Comparison of ENCODE assay signal across 11 cellular contexts in the genomic region with DNA sequence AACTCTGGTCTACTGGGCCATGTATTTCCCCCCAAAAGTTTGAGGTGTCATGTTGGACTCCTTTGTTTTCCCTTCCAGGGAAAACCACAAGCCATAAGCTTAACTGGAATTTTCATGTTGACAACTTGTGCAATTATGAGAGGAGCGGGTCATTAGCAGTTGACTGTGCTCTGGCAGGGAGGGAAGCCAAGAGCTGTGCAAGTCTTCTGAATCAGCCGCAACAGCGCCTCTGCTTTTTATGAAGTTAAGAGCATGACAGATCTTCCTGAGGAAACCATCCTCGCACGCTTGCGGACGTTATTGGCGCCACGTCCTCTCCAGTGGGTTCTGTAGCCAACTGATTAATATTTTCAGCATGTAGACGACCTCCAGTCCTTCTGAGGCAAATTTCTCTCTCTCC.
A peak's percentile ranks its signal among the peaks of the same experiment; 100 is the strongest.
DNase-seq lines count a peak whose midpoint lies in the region; ATAC-seq and TF ChIP-seq lines count a peak whose summit lies in the region.
"Had no signal": no experiment of that assay in that cellular context is flagged by ENCODE, and none has a peak within 500 bp of the region (broad histone marks: within the 10 kb centered on the region; RNA-seq: fewer than 3 reads in every experiment).

No MANE protein-coding gene starts in this region.

- H3K27me3 Mint-ChIP-seq in activated T-helper 2 cell treated with anti-CD3 and anti-CD28 coated beads, Interferon-gamma antibody, Interleukin-2, Interleukin-4, amounts not matched to agents 10 μg/mL and 5 μg/mL and 100 μg/mL, durations not matched to agents 14 hours and 24 hours and 36 hours (ENCODE audit: low read depth), result peaks cover 52% of the 10 kb centered on the region

- H3K4me1 Mint-ChIP-seq in activated T-helper 2 cell treated with anti-CD3 and anti-CD28 coated beads, Interferon-gamma antibody, Interleukin-2, Interleukin-4, amounts not matched to agents 10 μg/mL and 5 μg/mL and 100 μg/mL, durations not matched to agents 14 hours and 24 hours and 36 hours (ENCODE audit: low read depth), result peaks cover 13% of the 10 kb centered on the region

- H3K4me3 ChIP-seq in foreskin fibroblast (ENCODE audit: low read depth in 1 of 2, low read length in 2 of 2), result no peak overlapping the region

- no peak for ATAC-seq in HG03025 (IDR thresholded peaks at IDR 0.05; ENCODE audit: low FRiP score, unreplicated experiment)
- ATAC-seq: stimulated activated naive B cell treated with anti-CD40 and anti-IgM and Interleukin-4, amounts not matched to agents 10 μg/mL and 1 μg/mL and 100 μg/mL, for 72 hours had no signal

- H3K27ac Mint-ChIP-seq in activated T-helper 2 cell treated with anti-CD3 and anti-CD28 coated beads, Interferon-gamma antibody, Interleukin-2, Interleukin-4, amounts not matched to agents 10 μg/mL and 5 μg/mL and 100 μg/mL, durations not matched to agents 14 hours and 24 hours and 36 hours, result no peak overlapping the region
- H3K27ac Mint-ChIP-seq: stimulated activated naive B cell treated with anti-CD40 and anti-IgM and Interleukin-4, amounts not matched to agents 10 μg/mL and 1 μg/mL and 100 μg/mL, for 72 hours had no signal

- H3K4me3 Mint-ChIP-seq in activated T-helper 2 cell treated with anti-CD3 and anti-CD28 coated beads, Interferon-gamma antibody, Interleukin-2, Interleukin-4, amounts not matched to agents 10 μg/mL and 5 μg/mL and 100 μg/mL, durations not matched to agents 14 hours and 24 hours and 36 hours (ENCODE audit: low read depth), result peak overlapping the region; percentile 11

- TF ChIP-seq CTCF in foreskin fibroblast (IDR thresholded peaks at IDR 0.05; ENCODE audit: low read depth, low read length), result no peak

- no peaks in the 10 kb centered on the region for H3K9me3 Mint-ChIP-seq in activated T-helper 2 cell treated with anti-CD3 and anti-CD28 coated beads, Interferon-gamma antibody, Interleukin-2, Interleukin-4, amounts not matched to agents 10 μg/mL and 5 μg/mL and 100 μg/mL, durations not matched to agents 14 hours and 24 hours and 36 hours
- H3K9me3 Mint-ChIP-seq: stimulated activated naive B cell treated with anti-CD40 and anti-IgM and Interleukin-4, amounts not matched to agents 10 μg/mL and 1 μg/mL and 100 μg/mL, for 72 hours had no signal

- peak; percentile 3 for DNase-seq in NCI-H1694 treated with DMSO at 0.1 percent for 48 hours (lab: John Stamatoyannopoulos, UW)
- DNase-seq in NCI-H1694 (lab: John Stamatoyannopoulos, UW), result no peak
- peak; percentile 10 for DNase-seq in LHCN-M2 (ENCODE audit: low read depth)
- DNase-seq in activated T-helper 2 cell treated with anti-CD3 and anti-CD28 coated beads, Interferon-gamma antibody, Interleukin-2, Interleukin-4, amounts not matched to agents 10 μg/mL and 5 μg/mL and 100 μg/mL, durations not matched to agents 14 hours and 24 hours and 36 hours (ENCODE audit: low spot score), result no peak
- peak; percentile 6 for DNase-seq in pons (ENCODE audit: low spot score)
- no peak for DNase-seq in foreskin fibroblast
- DNase-seq in iPS-NIHi11 (ENCODE audit: low spot score), result no peak
- DNase-seq: cortex of kidney; NCI-H2081; stimulated activated naive B cell treated with anti-CD40 and anti-IgM and Interleukin-4, amounts not matched to agents 10 μg/mL and 1 μg/mL and 100 μg/mL, for 72 hours had no signal

- intact Hi-C loops in activated T-helper 2 cell treated with anti-CD3 and anti-CD28 coated beads, Interferon-gamma antibody, Interleukin-2, Interleukin-4, amounts not matched to agents 10 μg/mL and 5 μg/mL and 100 μg/mL, durations not matched to agents 14 hours and 24 hours and 36 hours (cut with micrococcal nuclease), result no loop called here

- H3K36me3 Mint-ChIP-seq in activated T-helper 2 cell treated with anti-CD3 and anti-CD28 coated beads, Interferon-gamma antibody, Interleukin-2, Interleukin-4, amounts not matched to agents 10 μg/mL and 5 μg/mL and 100 μg/mL, durations not matched to agents 14 hours and 24 hours and 36 hours (ENCODE audit: low read depth), result no peaks in the 10 kb centered on the region
- H3K36me3 Mint-ChIP-seq: stimulated activated naive B cell treated with anti-CD40 and anti-IgM and Interleukin-4, amounts not matched to agents 10 μg/mL and 1 μg/mL and 100 μg/mL, for 72 hours had no signal

Comparison
In these comparisons a context has a peak if more than half of its experiments do, and no peak if none do; other contexts are left out.
1. DNase-seq: peak in NCI-H1694 treated with DMSO at 0.1 percent for 48 hours (single experiment), LHCN-M2 (single experiment) and pons (single experiment); none in NCI-H1694 (single experiment), activated T-helper 2 cell treated with anti-CD3 and anti-CD28 coated beads, Interferon-gamma antibody, Interleukin-2, Interleukin-4, amounts not matched to agents 10 μg/mL and 5 μg/mL and 100 μg/mL, durations not matched to agents 14 hours and 24 hours and 36 hours (single experiment), foreskin fibroblast (0 of 2) and iPS-NIHi11 (single experiment).